Comparison of ENCODE assay signal across 20 cellular contexts in genomic region chr6:136334465-136334846, GRCh38. TPM values are rescaled to one million over a fixed set of nuclear protein-coding genes. Genes with fewer than 3 reads are reported as not detected.
DNase-seq lines count a peak whose midpoint lies in the region; ATAC-seq, FAIRE-seq and TF ChIP-seq lines count a peak whose summit lies in the region.
"Had no signal": no experiment of that assay in that cellular context is flagged by ENCODE, and none has a peak within 500 bp of the region (broad histone marks: within the 10 kb centered on the region; RNA-seq: fewer than 3 reads in every experiment).

No MANE protein-coding gene starts in this region.

- TF ChIP-seq EP300 in esophagus muscularis mucosa (IDR thresholded peaks at IDR 0.05): no peak
- TF ChIP-seq EP300 in HepG2 (IDR thresholded peaks at IDR 0.05; ENCODE audit: low read depth in 2 of 2, low read length in 2 of 2): no peak
- no peak for TF ChIP-seq EP300 in HepG2 (CRISPR knock-in tag; IDR thresholded peaks at IDR 0.05; ENCODE audit: borderline replicate concordance)

- ATAC-seq in Right ventricle myocardium superior (ENCODE audit: poor library complexity) (peak; percentile 78), HepG2 (peak; percentile 22)
- ATAC-seq: Panc1 had no signal

- H3K27ac ChIP-seq in esophagus muscularis mucosa (replicated peaks in 1 of 4): no peak overlapping the region
- H3K27ac ChIP-seq in HepG2 (ENCODE audit: extremely low read length, insufficient read depth, low read length): no peak overlapping the region
- H3K27ac ChIP-seq: SJSA1 had no signal

- H3K4me2 ChIP-seq in HepG2 (ENCODE audit: low read depth, low read length): peak overlapping the region; percentile 33; the same call in 1 of the 2 replicates

- no peak overlapping the region for H2AFZ ChIP-seq in HepG2 (ENCODE audit: low read length)

- TF ChIP-seq RAD21 in HepG2 (CRISPR knock-in tag; IDR thresholded peaks at IDR 0.05): no peak

- no peaks in the 10 kb centered on the region for H3K9me3 ChIP-seq in esophagus muscularis mucosa
- H3K9me3 ChIP-seq in HepG2 (ENCODE audit: low read length): no peaks in the 10 kb centered on the region
- H3K9me3 ChIP-seq: SJSA1 had no signal

- H3K36me3 ChIP-seq in esophagus muscularis mucosa: no peaks in the 10 kb centered on the region
- H3K36me3 ChIP-seq in HepG2 (replicated peaks in 1 of 2; ENCODE audit: control insufficient read depth in 1 of 2, insufficient read depth in 2 of 2, low read length in 2 of 2): no peaks in the 10 kb centered on the region
- H3K36me3 ChIP-seq: SJSA1 had no signal

- BruUV-seq in HepG2 (replicated peaks; lab: Mats Ljungman, UMichigan): no TSS peak

- in situ Hi-C loops in HepG2 (cut with HindIII; ENCODE audit: extremely low pct_ligation_motif_present, low pct_unique_long_range_greater_than_20kb): no loop called here

- H3K4me1 ChIP-seq in esophagus muscularis mucosa (peaks cover 0 to 5% (median 0%) of the 10 kb centered on the region in 4 donors), HepG2 (ENCODE audit: insufficient read depth, low read length) (peaks cover 14% of the 10 kb centered on the region; the same call in 1 of the 2 replicates)
- H3K4me1 ChIP-seq: SJSA1 had no signal

- WGBS in esophagus muscularis mucosa: 77% methylated on average over 11 of the region's 13 CpGs
- WGBS in HepG2 (ENCODE audit: low lambda C conversion rate): 52% methylated on average over 13 of the region's 13 CpGs

- FAIRE-seq in HepG2 (lab: Jason Lieb, UNC): no peak
- FAIRE-seq: D721Med had no signal

- peak; percentile 52 for DNase-seq in Right ventricle myocardium superior
- no peak for DNase-seq in cardiac septum (ENCODE audit: low spot score)
- peak; percentile 39 for DNase-seq in esophagus muscularis mucosa (ENCODE audit: extremely low spot score)
- no peak for DNase-seq in HepG2 (ENCODE audit: low spot score)
- no peak for DNase-seq in GOT3 (lab: John Stamatoyannopoulos, UW)
- DNase-seq in NCI-H128 (lab: John Stamatoyannopoulos, UW; ENCODE audit: unreplicated experiment): no peak
- no peak for DNase-seq in HCEC 1CT
- DNase-seq in RPMI8226: no peak
- DNase-seq: 8988T, EL, HFFc6, KG1, NCI-H1092, NCI-H146, NCI-H2029 treated with DMSO at 0.1 percent for 48 hours, NCI-H226, NCI-H510A treated with DMSO at 0.1 percent for 48 hours had no signal

- intact Hi-C loops in Right ventricle myocardium superior (cut with DNase I) (no loop called here), cardiac septum (cut with DNase I) (no loop called here), esophagus muscularis mucosa (cut with DNase I) (no loop called here), HepG2 (cut with micrococcal nuclease; ENCODE audit: unreplicated experiment) (no loop called here)

- H3K4me3 ChIP-seq in esophagus muscularis mucosa: no peak overlapping the region
- H3K4me3 ChIP-seq in HepG2 (replicated peaks in 1 of 3; ENCODE audit: insufficient read depth in 1 of 3, low read depth in 2 of 3, low read length in 3 of 3): no peak overlapping the region
- H3K4me3 ChIP-seq: SJSA1 had no signal

- CTCF ChIA-PET in HepG2 (lab: Yijun Ruan, JAX; ENCODE audit: low intra/inter-chr PET ratio, low total read pairs): no interaction called here

- H3K9ac ChIP-seq in HepG2 (ENCODE audit: insufficient read depth, low read depth, low read length): no peak overlapping the region

- TF ChIP-seq POLR2A in esophagus muscularis mucosa (IDR thresholded peaks at IDR 0.05; ENCODE audit: low read depth) (no peak), HepG2 (IDR thresholded peaks at IDR 0.05; ENCODE audit: insufficient read depth in 1 of 2, low read depth in 2 of 2, low read length in 2 of 2) (no peak)

- H3K27me3 ChIP-seq in esophagus muscularis mucosa (no peaks in the 10 kb centered on the region), HepG2 (ENCODE audit: control insufficient read depth in 1 of 2, insufficient read depth in 2 of 2, low read length in 2 of 2) (peaks cover 2 to 21% of the 10 kb centered on the region in 2 experiments; a peak in 3 of 5 replicates)
- H3K27me3 ChIP-seq: SJSA1 had no signal

- TF ChIP-seq CTCF in esophagus muscularis mucosa (IDR thresholded peaks at IDR 0.05): no peak
- TF ChIP-seq CTCF in HepG2 (CRISPR knock-in tag; IDR thresholded peaks at IDR 0.05): no peak

- H3K79me2 ChIP-seq in HepG2 (ENCODE audit: insufficient read depth, low read length): no peaks in the 10 kb centered on the region

- no peaks in the 10 kb centered on the region for H4K20me1 ChIP-seq in HepG2 (ENCODE audit: insufficient read depth, low read length)

- POLR2A ChIA-PET in HepG2 (lab: Yijun Ruan, JAX): no interaction called here

TF ChIP-seq in HepG2, 621 proteins besides CTCF, POLR2A, EP300 and RAD21:
- TF ChIP-seq ZNF687 (CRISPR knock-in tag; IDR thresholded peaks at IDR 0.05): 0 out of 2 replicates have a peak, but pooled peaks have one; percentile 9
- peak; percentile 33 for TF ChIP-seq ZNF781 (CRISPR knock-in tag; IDR thresholded peaks at IDR 0.05; ENCODE audit: borderline replicate concordance, not compliant biosample characterization)
- no peak for TF ChIP-seq ZNF501 (CRISPR knock-in tag; IDR thresholded peaks at IDR 0.05)
TF ChIP-seq in HepG2: peak in this region for 2.

RNA-seq across cellular contexts. Expression of gene BCLAF1, which starts 44.8 kb away (rescaled TPM):
- 59.5 TPM for total RNA-seq in Right ventricle myocardium superior
- total RNA-seq in cardiac septum: 81.5 TPM
- total RNA-seq in esophagus muscularis mucosa: 10 to 100 TPM; 69.7 to 90.1 (median 75.4) TPM
- 292 and 439 TPM in 2 replicates for total RNA-seq in HepG2 (2016; rRNA removed; fragmentation: Illumina TruSeq; extraction: Trizol)
- total RNA-seq in HepG2 (2016; cell fraction: cytosol; rRNA removed; fragmentation: Illumina TruSeq; extraction: Trizol; ENCODE audit: low read depth): 20.2 and 21.8 TPM in 2 replicates
- 277 and 462 TPM in 2 replicates for total RNA-seq in HepG2 (2016; cell fraction: insoluble cytoplasmic fraction; rRNA removed; fragmentation: Illumina TruSeq; extraction: Trizol)
- 30.3 and 37.3 TPM in 2 replicates for total RNA-seq in HepG2 (2016; cell fraction: membrane; rRNA removed; fragmentation: Illumina TruSeq; extraction: Trizol)
- 318 and 332 TPM in 2 replicates for total RNA-seq in HepG2 (2016; cell fraction: nucleus; rRNA removed; fragmentation: Illumina TruSeq; extraction: Trizol)
- 40.4 and 55.3 TPM in 2 replicates for polyA plus RNA-seq in HepG2 (2011; rRNA removed)
- polyA plus RNA-seq in HepG2 (2011; cell fraction: cytosol; rRNA removed): 15.1 and 21.6 TPM in 2 replicates
- 55.9 and 61.4 TPM in 2 replicates for polyA plus RNA-seq in HepG2 (2011; cell fraction: nucleus; rRNA removed)
- 46.3 and 82.3 TPM in 2 replicates for polyA plus RNA-seq in HepG2 (2012)
- polyA plus RNA-seq in HepG2 (2016; cell fraction: cytosol; fragmentation: Illumina TruSeq; extraction: Trizol; ENCODE audit: low read depth): 3.5 and 3.6 TPM in 2 replicates
- polyA plus RNA-seq in HepG2 (2016; cell fraction: insoluble cytoplasmic fraction; fragmentation: Illumina TruSeq; extraction: Trizol; ENCODE audit: low read depth): 251 and 266 TPM in 2 replicates
- polyA plus RNA-seq in HepG2 (2016; cell fraction: membrane; fragmentation: Illumina TruSeq; extraction: Trizol; ENCODE audit: low read depth): 7.1 and 11.2 TPM in 2 replicates
- polyA plus RNA-seq in HepG2 (2016; cell fraction: nucleus; fragmentation: Illumina TruSeq; extraction: Trizol; ENCODE audit: insufficient read depth, low read depth): 153 and 159 TPM in 2 replicates
- 71.2 and 104 TPM in 2 replicates for polyA minus RNA-seq in HepG2 (2011; rRNA and poly(A)+ RNA removed; ENCODE audit: low replicate concordance)
- polyA minus RNA-seq in HepG2 (2011; cell fraction: cytosol; rRNA and poly(A)+ RNA removed): 64.1 and 70.1 TPM in 2 replicates
- 566 and 662 TPM in 2 replicates for polyA minus RNA-seq in HepG2 (2011; cell fraction: nucleus; rRNA and poly(A)+ RNA removed)

Comparison
In these comparisons a context has a peak if more than half of its experiments do, and no peak if none do; other contexts are left out.
1. DNase-seq: peak in Right ventricle myocardium superior (single experiment) and esophagus muscularis mucosa (single experiment); none in cardiac septum (single experiment), HepG2 (single experiment), GOT3 (single experiment), NCI-H128 (single experiment), HCEC 1CT (single experiment) and RPMI8226 (single experiment).